In genomic region chr7:91135300-91135699, GRCh38 we compare ENCODE assay signal across 17 cellular contexts.
DNase-seq lines count a peak whose midpoint lies in the region; ATAC-seq and TF ChIP-seq lines count a peak whose summit lies in the region.
"Had no signal": no experiment of that assay in that cellular context is flagged by ENCODE, and none has a peak within 500 bp of the region (broad histone marks: within the 10 kb centered on the region; RNA-seq: fewer than 3 reads in every experiment).

No MANE protein-coding gene starts in this region.

- ATAC-seq in GM21423 (IDR thresholded peaks at IDR 0.05; ENCODE audit: unreplicated experiment): no peak
- ATAC-seq: A549, HCT116 had no signal

- H3K4me1 ChIP-seq in H9 (ENCODE audit: insufficient read depth, low read length): peaks cover 3% of the 10 kb centered on the region
- peaks cover 41% of the 10 kb centered on the region for H3K4me1 ChIP-seq in HUES64 (ENCODE audit: insufficient read depth, low read length)
- peaks cover 67% of the 10 kb centered on the region for H3K4me1 ChIP-seq in neural progenitor cell
- H3K4me1 ChIP-seq: A549, Caco-2 had no signal

- no peak overlapping the region for H3K14ac ChIP-seq in H9 (ENCODE audit: insufficient read depth, low read length)

- H3K27ac ChIP-seq in H9 (ENCODE audit: insufficient read length, low read depth, low read length): no peak overlapping the region
- peak overlapping the region; percentile 7 for H3K27ac ChIP-seq in HUES64 (ENCODE audit: low read depth, low read length)
- no peak overlapping the region for H3K27ac ChIP-seq in neural progenitor cell
- H3K27ac ChIP-seq: A549, BLaER1, HL-60, KMS-11 had no signal

- no peak overlapping the region for H3K23ac ChIP-seq in H9 (ENCODE audit: insufficient read length, low read depth, low read length)

- H2BK5ac ChIP-seq in H9 (ENCODE audit: insufficient read length, low read length): no peak overlapping the region

- no peak overlapping the region for H4K5ac ChIP-seq in H9 (ENCODE audit: insufficient read length, low read depth, low read length)

- no peak overlapping the region for H2BK120ac ChIP-seq in H9 (ENCODE audit: low read depth, low read length, poor library complexity, severe bottlenecking)

- H3K23me2 ChIP-seq in H9 (ENCODE audit: insufficient read length, low read depth, low read length, poor library complexity, severe bottlenecking): no peaks in the 10 kb centered on the region

- no peak overlapping the region for H3T11ph ChIP-seq in H9 (ENCODE audit: low read length)

- H2BK20ac ChIP-seq in H9 (ENCODE audit: low read depth, low read length, poor library complexity, severe bottlenecking): no peak overlapping the region

- H3F3A ChIP-seq in neural progenitor cell (ENCODE audit: low read depth): peaks cover 27% of the 10 kb centered on the region

- no peak overlapping the region for H2AFZ ChIP-seq in H9 (ENCODE audit: low read length)
- no peak overlapping the region for H2AFZ ChIP-seq in neural progenitor cell (replicated peaks)

- H3K27me3 Mint-ChIP-seq in H9 (ENCODE audit: low read depth) (no peaks in the 10 kb centered on the region), glutamatergic neuron (ENCODE audit: unreplicated experiment) (no peaks in the 10 kb centered on the region), neural progenitor cell (ENCODE audit: insufficient read depth, low read depth) (peaks cover 12% of the 10 kb centered on the region)
- H3K27me3 Mint-ChIP-seq: CD8-positive, alpha-beta memory T cell had no signal

- H3K56ac ChIP-seq in H9 (ENCODE audit: insufficient read length, low read depth, low read length): no peak overlapping the region

- H3K27me3 ChIP-seq in H9 (ENCODE audit: insufficient read depth, low read length) (no peaks in the 10 kb centered on the region), HUES64 (ENCODE audit: insufficient read depth, low read length) (no peaks in the 10 kb centered on the region), neural progenitor cell (no peaks in the 10 kb centered on the region)
- H3K27me3 ChIP-seq: BLaER1 had no signal

- no peaks in the 10 kb centered on the region for H3K79me1 ChIP-seq in H9 (ENCODE audit: insufficient read depth, low read depth, low read length, poor library complexity, severe bottlenecking)

- WGBS in H9 (ENCODE audit: extremely low coverage, insufficient read length, low lambda C conversion rate): no CpG with 5 or more reads among the region's 3 CpGs
- WGBS in HUES64: 53% methylated on average over 3 of the region's 3 CpGs

- no peaks in the 10 kb centered on the region for H3K9me3 ChIP-seq in H9 (ENCODE audit: control insufficient read depth, low read depth, low read length)
- no peaks in the 10 kb centered on the region for H3K9me3 ChIP-seq in HUES64 (ENCODE audit: insufficient read depth, low read depth, low read length)
- no peaks in the 10 kb centered on the region for H3K9me3 ChIP-seq in neural progenitor cell (ENCODE audit: low read depth)
- H3K9me3 ChIP-seq: A549, BLaER1, Caco-2 had no signal

- no peak overlapping the region for H2AK5ac ChIP-seq in H9 (ENCODE audit: insufficient read length, low read length)

- H3K79me2 ChIP-seq in H9 (ENCODE audit: insufficient read depth, low read length): no peaks in the 10 kb centered on the region
- no peaks in the 10 kb centered on the region for H3K79me2 ChIP-seq in neural progenitor cell (ENCODE audit: low read depth)

- no peak overlapping the region for H3K4me2 ChIP-seq in H9 (ENCODE audit: insufficient read depth, insufficient read length, low read length)
- peak overlapping the region; percentile 35 for H3K4me2 ChIP-seq in neural progenitor cell
- H3K4me2 ChIP-seq: A549, BLaER1, KMS-11 had no signal

- H3K4me1 Mint-ChIP-seq in H9: peaks cover 26 to 30% of the 10 kb centered on the region in 2 experiments
- H3K4me1 Mint-ChIP-seq in glutamatergic neuron (ENCODE audit: low read depth, unreplicated experiment): peaks cover 15% of the 10 kb centered on the region
- peaks cover 61% of the 10 kb centered on the region for H3K4me1 Mint-ChIP-seq in neural progenitor cell
- H3K4me1 Mint-ChIP-seq: CD8-positive, alpha-beta memory T cell had no signal

- H3K9ac ChIP-seq in H9 (ENCODE audit: extremely low read depth, insufficient read length, low read length) (no peak overlapping the region), HUES64 (ENCODE audit: low read depth, low read length) (no peak overlapping the region), neural progenitor cell (no peak overlapping the region)
- H3K9ac ChIP-seq: BLaER1, KMS-11 had no signal

- no peak overlapping the region for H4K91ac ChIP-seq in H9 (ENCODE audit: insufficient read length, low read depth, low read length)

- H3K18ac ChIP-seq in H9 (ENCODE audit: insufficient read length, low read depth, low read length): no peak overlapping the region

- no peaks in the 10 kb centered on the region for H3K36me3 Mint-ChIP-seq in H9 (ENCODE audit: insufficient read depth in 1 of 3, low read depth in 3 of 3)
- H3K36me3 Mint-ChIP-seq in glutamatergic neuron (ENCODE audit: unreplicated experiment): no peaks in the 10 kb centered on the region
- peaks cover 19% of the 10 kb centered on the region for H3K36me3 Mint-ChIP-seq in neural progenitor cell
- H3K36me3 Mint-ChIP-seq: CD8-positive, alpha-beta memory T cell had no signal

- H3K36me3 ChIP-seq in HUES64 (ENCODE audit: insufficient read depth, low read length) (no peaks in the 10 kb centered on the region), neural progenitor cell (no peaks in the 10 kb centered on the region)

- DNase-seq in H9 (no peak), glutamatergic neuron (no peak), neural progenitor cell (ENCODE audit: low spot score) (peak; percentile 36), NOMO-1 treated with DMSO at 0.1 percent for 48 hours (lab: John Stamatoyannopoulos, UW; ENCODE audit: unreplicated experiment) (no peak), NCI-H526 (lab: John Stamatoyannopoulos, UW) (no peak), NCI-H1694 treated with DMSO at 0.1 percent for 48 hours (lab: John Stamatoyannopoulos, UW) (no peak)
- DNase-seq: Caco-2; CD8-positive, alpha-beta memory T cell; DND-41; GF-D8 had no signal

- H2BK12ac ChIP-seq in H9 (ENCODE audit: insufficient read length, low read depth, low read length): no peak overlapping the region

- H3K9me3 Mint-ChIP-seq in H9 (no peaks in the 10 kb centered on the region), glutamatergic neuron (ENCODE audit: unreplicated experiment) (no peaks in the 10 kb centered on the region), neural progenitor cell (peaks cover 4% of the 10 kb centered on the region)

- H3K27ac Mint-ChIP-seq in H9 (peak overlapping the region in 2 of 3 experiments; percentile 45 to 87; a peak in 4 of 7 replicates), glutamatergic neuron (ENCODE audit: unreplicated experiment) (peak overlapping the region; percentile 4), neural progenitor cell (peak overlapping the region; percentile 83)
- H3K27ac Mint-ChIP-seq: CD8-positive, alpha-beta memory T cell had no signal

- no peak overlapping the region for H2BK15ac ChIP-seq in H9 (ENCODE audit: low read depth, low read length)

- TF ChIP-seq CTCF in H9 (conservative IDR thresholded peaks at IDR 0.05) (no peak), glutamatergic neuron (IDR thresholded peaks at IDR 0.05; ENCODE audit: partially characterized antibody, unreplicated experiment) (no peak), neural progenitor cell (IDR thresholded peaks at IDR 0.05) (no peak)

- no peak overlapping the region for H3K4ac ChIP-seq in H9 (ENCODE audit: low read depth, low read length)

- H4K8ac ChIP-seq in H9 (replicated peaks; ENCODE audit: insufficient read length, low read depth, low read length): no peak overlapping the region

- H3K4me3 ChIP-seq in HUES64 (ENCODE audit: low read length) (no peak overlapping the region), neural progenitor cell (no peak overlapping the region)
- H3K4me3 ChIP-seq: A549, BLaER1 had no signal

- H3K4me3 Mint-ChIP-seq in H9: no peak overlapping the region
- no peak overlapping the region for H3K4me3 Mint-ChIP-seq in glutamatergic neuron (ENCODE audit: unreplicated experiment)
- peak overlapping the region; percentile 50 for H3K4me3 Mint-ChIP-seq in neural progenitor cell
- H3K4me3 Mint-ChIP-seq: CD8-positive, alpha-beta memory T cell had no signal

- H4K20me1 ChIP-seq in H9 (ENCODE audit: control insufficient read depth, insufficient read depth, insufficient read length) (no peaks in the 10 kb centered on the region), neural progenitor cell (ENCODE audit: low read depth) (no peaks in the 10 kb centered on the region)
- H4K20me1 ChIP-seq: BLaER1 had no signal

Comparison
In these comparisons a context has a peak if more than half of its experiments do, and no peak if none do; other contexts are left out.
1. H3K27ac Mint-ChIP-seq: peak in every context shown above with its lines; median percentile 83 in neural progenitor cell; 66 in H9; 4 in glutamatergic neuron.